8 cellular contexts compared by ENCODE assay signal in genomic region chr4:123102897-123103489, GRCh38.
A peak's percentile ranks its signal among the peaks of the same experiment; 100 is the strongest.
DNase-seq lines count a peak whose midpoint lies in the region; ATAC-seq and TF ChIP-seq lines count a peak whose summit lies in the region.

No MANE protein-coding gene starts in this region.

- H3K27ac ChIP-seq in foreskin keratinocyte = no peak overlapping the region
- H3K27ac ChIP-seq in psoas muscle = no peak overlapping the region

- TF ChIP-seq CTCF in Calu3 (IDR thresholded peaks at IDR 0.05; ENCODE audit: unreplicated experiment) (peak; percentile 33), foreskin keratinocyte (conservative IDR thresholded peaks at IDR 0.05) (peak; percentile 81), psoas muscle (IDR thresholded peaks at IDR 0.05) (peak; percentile 82)

- peaks cover 6% of the 10 kb centered on the region for H3K4me1 ChIP-seq in foreskin keratinocyte
- H3K4me1 ChIP-seq in psoas muscle = no peaks in the 10 kb centered on the region

- DNase-seq in Calu3 (no peak), foreskin keratinocyte (peak in 1 of 2 donors; percentile 53), psoas muscle (no peak), NCI-H2196 (lab: John Stamatoyannopoulos, UW; ENCODE audit: unreplicated experiment) (no peak), occipital lobe (lab: John Stamatoyannopoulos, UW) (no peak)

- peaks cover 7% of the 10 kb centered on the region for H3K4me1 Mint-ChIP-seq in Calu3 (ENCODE audit: low read depth, unreplicated experiment)

- WGBS in psoas muscle, 3 donors = 49 to 56% (median 52%) methylated on average over 3 of the region's 3 CpGs

- no peak overlapping the region for H3K4me3 ChIP-seq in psoas muscle

- no peaks in the 10 kb centered on the region for H3K27me3 ChIP-seq in foreskin keratinocyte
- no peaks in the 10 kb centered on the region for H3K27me3 ChIP-seq in psoas muscle (ENCODE audit: insufficient read depth in 3 of 3, low read length in 2 of 3)

- H3K4me3 Mint-ChIP-seq in Calu3 (ENCODE audit: low read depth, unreplicated experiment) = no peak overlapping the region

- intact Hi-C loops in Calu3 (cut with micrococcal nuclease; ENCODE audit: unreplicated experiment) = loop anchor here (1.0 to 10.0 kb wide), 4 partner anchors 288 to 1009 kb away; no protein-coding TSS in a partner anchor
- intact Hi-C loops in psoas muscle (cut with DNase I) = loop anchor here (5.0 to 10.0 kb wide), 4 partner anchors 552 to 1162 kb away; no protein-coding TSS in a partner anchor

- H3K36me3 Mint-ChIP-seq in Calu3 (ENCODE audit: insufficient read depth, unreplicated experiment) = peaks cover 5% of the 10 kb centered on the region

- no peaks in the 10 kb centered on the region for H3K9me3 Mint-ChIP-seq in Calu3 (ENCODE audit: low read depth, unreplicated experiment)

- H3K36me3 ChIP-seq in psoas muscle (ENCODE audit: insufficient read depth in 1 of 2, low read depth in 1 of 2) = no peaks in the 10 kb centered on the region

- BruUV-seq in Calu3 (replicated peaks; lab: Mats Ljungman, UMichigan) = no TSS peak

- no peaks in the 10 kb centered on the region for H3K27me3 Mint-ChIP-seq in Calu3 (ENCODE audit: unreplicated experiment)

- H3K27ac Mint-ChIP-seq in Calu3 (ENCODE audit: unreplicated experiment) = no peak overlapping the region

- ATAC-seq in GM19043 (IDR thresholded peaks at IDR 0.05; ENCODE audit: low read depth, unreplicated experiment) = peak; percentile 72
- ATAC-seq in HG03460 (IDR thresholded peaks at IDR 0.05; ENCODE audit: unreplicated experiment) = peak; percentile 63
- peak; percentile 75 for ATAC-seq in SK-N-SH treated with all-trans-retinoic acid at 6 μM for 48 hours
- ATAC-seq in foreskin keratinocyte = peak; percentile 66
- peak; percentile 58 to 88 (median 68) for ATAC-seq in psoas muscle

- H3K9me3 ChIP-seq in psoas muscle = no peaks in the 10 kb centered on the region

- CTCF ChIA-PET in Calu3 (lab: Charles Lee) = no interaction called here

TF ChIP-seq in SK-N-SH treated with all-trans-retinoic acid at 6 μM for 48 hours, 23 proteins besides CTCF, POLR2A, EP300 and RAD21:
- TF ChIP-seq TSHZ2 (CRISPR knock-in tag; IDR thresholded peaks at IDR 0.05) (0 out of 2 replicates have a peak, but pooled peaks have one; percentile 36), OSR1 (CRISPR knock-in tag; IDR thresholded peaks at IDR 0.05) (no peak)
TF ChIP-seq in SK-N-SH treated with all-trans-retinoic acid at 6 μM for 48 hours: peak in this region for 1.
